ENCODE assay signal across 9 cellular contexts in the genomic region with DNA sequence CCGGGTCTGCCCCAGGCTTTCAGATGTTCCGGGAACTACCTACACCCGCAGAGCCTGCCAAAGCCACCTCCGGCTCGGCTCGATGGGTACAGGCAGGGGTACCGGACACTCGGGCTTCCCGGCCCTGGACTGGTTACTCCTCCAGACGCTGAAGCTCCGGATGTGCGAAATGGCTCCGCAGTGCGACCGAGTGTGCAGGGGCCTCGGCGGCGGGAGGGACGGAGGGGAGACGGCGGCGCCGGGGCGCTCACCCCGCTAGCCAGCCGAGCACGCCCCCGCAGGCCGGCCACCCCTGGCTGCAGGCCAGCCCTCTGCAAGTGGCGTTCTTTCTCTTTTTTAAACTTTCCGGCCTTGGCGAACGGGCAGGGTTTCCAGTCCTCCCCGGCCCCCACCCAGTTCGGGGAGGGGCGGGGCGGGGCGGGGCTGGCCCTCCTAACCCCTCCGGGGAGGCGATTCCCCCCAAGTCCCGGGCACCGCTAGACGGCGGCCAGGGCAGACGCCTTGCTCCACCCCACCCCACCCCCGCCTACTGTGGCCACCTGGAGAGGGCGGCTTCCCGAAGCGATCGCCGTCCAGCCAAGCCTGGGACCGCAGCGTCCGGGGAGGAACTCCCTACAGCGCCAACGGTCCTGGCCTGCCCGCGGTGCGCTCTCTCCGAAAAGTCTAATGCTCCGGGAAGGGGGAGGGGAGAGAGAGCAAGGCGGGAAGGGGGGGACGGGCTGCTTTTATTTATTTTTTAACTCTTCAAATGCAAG. TPM values are rescaled to one million over a fixed set of nuclear protein-coding genes. Genes with fewer than 3 reads are reported as not detected.
DNase-seq lines count a peak whose midpoint lies in the region; ATAC-seq and TF ChIP-seq lines count a peak whose summit lies in the region.
"Had no signal": no experiment of that assay in that cellular context is flagged by ENCODE, and none has a peak within 500 bp of the region (broad histone marks: within the 10 kb centered on the region; RNA-seq: fewer than 3 reads in every experiment).

No MANE protein-coding gene starts in this region.

- H3K36me3 ChIP-seq in right lobe of liver (no peaks in the 10 kb centered on the region), tibial artery (no peaks in the 10 kb centered on the region)

- TF ChIP-seq POLR2A in right lobe of liver (IDR thresholded peaks at IDR 0.05): no peak

- WGBS in right lobe of liver (ENCODE audit: insufficient coverage, low coverage, low lambda C conversion rate, missing lambda C conversion rate): 11% methylated on average over 15 of the region's 63 CpGs

- peaks cover 74% of the 10 kb centered on the region for H3K4me1 Mint-ChIP-seq in activated T-cell treated with anti-CD3 and anti-CD28 coated beads, Interleukin-2, amount 50 U/mL, for 24 hours (ENCODE audit: low read depth)

- intact Hi-C loops in right lobe of liver (cut with DNase I): no loop called here
- intact Hi-C loops in tibial artery (cut with DNase I; ENCODE audit: low total_unique reads): loop anchor here (10.0 kb wide), 1 partner anchor 275 kb away; no protein-coding TSS in a partner anchor

- peak overlapping the region; percentile 64 for H3K4me3 Mint-ChIP-seq in activated T-cell treated with anti-CD3 and anti-CD28 coated beads, Interleukin-2, amount 50 U/mL, for 24 hours

- H3K27me3 ChIP-seq in right lobe of liver (no peaks in the 10 kb centered on the region), tibial artery (no peaks in the 10 kb centered on the region)

- H3K27ac Mint-ChIP-seq in activated T-cell treated with anti-CD3 and anti-CD28 coated beads, Interleukin-2, amount 50 U/mL, for 24 hours: no peak overlapping the region

- H3K36me3 Mint-ChIP-seq in activated T-cell treated with anti-CD3 and anti-CD28 coated beads, Interleukin-2, amount 50 U/mL, for 24 hours (ENCODE audit: low read depth): peaks cover 19% of the 10 kb centered on the region

- peaks cover 0 to 35% (median 6%) of the 10 kb centered on the region in 4 donors for H3K4me1 ChIP-seq in right lobe of liver
- H3K4me1 ChIP-seq in tibial artery: peaks cover 0 to 69% (median 31%) of the 10 kb centered on the region in 4 donors

- H3K27ac ChIP-seq in right lobe of liver: peak overlapping the region in 1 of 3 donors; percentile 18
- peak overlapping the region; percentile 68 to 73 for H3K27ac ChIP-seq in tibial artery
- H3K27ac ChIP-seq: HL-60 had no signal

- peaks cover 76% of the 10 kb centered on the region for H3K27me3 Mint-ChIP-seq in activated T-cell treated with anti-CD3 and anti-CD28 coated beads, Interleukin-2, amount 50 U/mL, for 24 hours

- H3K4me3 ChIP-seq in cardiac fibroblast (replicated peaks in 1 of 2; ENCODE audit: low read depth in 2 of 2, low read length in 2 of 2) (peak overlapping the region; percentile 23 to 26), right lobe of liver (peak overlapping the region; percentile 18 to 35 (median 24)), tibial artery (peak overlapping the region; percentile 50 to 57)

- H3K9me3 Mint-ChIP-seq in activated T-cell treated with anti-CD3 and anti-CD28 coated beads, Interleukin-2, amount 50 U/mL, for 24 hours: no peaks in the 10 kb centered on the region

- no peak for DNase-seq in activated T-cell treated with anti-CD3 and anti-CD28 coated beads, Interleukin-2, amount 50 U/mL, for 24 hours
- no peak for DNase-seq in activated T-cell treated with anti-CD3 and anti-CD28 coated beads for 4 hours
- DNase-seq in cardiac fibroblast (ENCODE audit: low read depth in 2 of 2): peak; percentile 10 to 40
- DNase-seq in right lobe of liver: peak; percentile 50 to 60 (median 51)
- peak in 1 of 2 donors; percentile 71 for DNase-seq in tibial artery
- DNase-seq in NCI-H1930 (lab: John Stamatoyannopoulos, UW): no peak
- no peak for DNase-seq in GM10266 (ENCODE audit: extremely low spot score)

- H3K9me3 ChIP-seq in right lobe of liver (no peaks in the 10 kb centered on the region), tibial artery (no peaks in the 10 kb centered on the region)

- ATAC-seq in right lobe of liver (peak; percentile 46 to 50 (median 49)), GM21381 (IDR thresholded peaks at IDR 0.05; ENCODE audit: unreplicated experiment) (no peak)

- no peak for TF ChIP-seq CTCF in cardiac fibroblast (IDR thresholded peaks at IDR 0.05; ENCODE audit: low read depth, low read length)
- TF ChIP-seq CTCF in right lobe of liver (IDR thresholded peaks at IDR 0.05): no peak
- TF ChIP-seq CTCF in tibial artery (IDR thresholded peaks at IDR 0.05): no peak
- TF ChIP-seq CTCF in GM10266 (IDR thresholded peaks at IDR 0.05; ENCODE audit: control insufficient read depth, insufficient read depth, low read depth, missing control alignments): no peak

RNA-seq across cellular contexts. Expression of gene BCOR, which starts 7.5 kb away (rescaled TPM):
- total RNA-seq in right lobe of liver: 10 to 100 TPM in 4 of 6 experiments, 1 to 10 TPM in 2; 9.4 to 16.6 (median 12.0) TPM

Comparison
In these comparisons a context has a peak if more than half of its experiments do, and no peak if none do; other contexts are left out.
1. DNase-seq: peak in cardiac fibroblast (2 of 2) and right lobe of liver (3 of 3); none in activated T-cell treated with anti-CD3 and anti-CD28 coated beads, Interleukin-2, amount 50 U/mL, for 24 hours (single experiment), activated T-cell treated with anti-CD3 and anti-CD28 coated beads for 4 hours (single experiment), NCI-H1930 (0 of 2) and GM10266 (single experiment).
2. Peak in every context shown above with its lines, with median percentiles within 50 percentile points of each other: H3K4me3 ChIP-seq.